Comparison of ENCODE assay signal across 8 cellular contexts in the genomic region with DNA sequence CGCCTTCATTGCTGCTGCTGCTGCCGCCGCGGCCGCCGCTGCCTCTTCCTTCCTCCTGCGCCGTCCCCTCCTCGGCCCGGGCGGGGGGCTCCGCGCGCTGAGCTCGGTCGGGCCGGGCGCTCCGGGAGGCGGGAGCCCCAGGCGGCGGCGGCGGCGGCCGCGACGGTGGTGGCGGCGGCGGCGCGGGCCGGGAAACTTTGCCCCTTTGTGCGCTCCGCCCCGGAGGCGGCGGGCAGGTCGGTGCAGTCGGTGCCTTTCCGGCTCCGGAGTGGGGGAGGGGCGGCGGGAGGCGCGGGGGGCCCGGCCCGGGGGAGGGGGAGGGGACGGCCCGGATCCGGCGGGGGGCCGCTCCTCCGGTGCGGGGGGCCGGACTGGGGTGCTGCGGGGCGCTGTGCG. TPM values are rescaled to one million over a fixed set of nuclear protein-coding genes. Genes with fewer than 3 reads are reported as not detected.
DNase-seq lines count a peak whose midpoint lies in the region; ATAC-seq, FAIRE-seq and TF ChIP-seq lines count a peak whose summit lies in the region.

No MANE protein-coding gene starts in this region.

- H3K27me3 ChIP-seq in CD4-positive, alpha-beta T cell (ENCODE audit: control insufficient read depth, insufficient read depth, low read length) = no peaks in the 10 kb centered on the region
- peaks cover 21% of the 10 kb centered on the region for H3K27me3 ChIP-seq in osteoblast (ENCODE audit: insufficient read depth, low read length)

- peak; percentile 57 for TF ChIP-seq POLR2A in GM19193 (IDR thresholded peaks at IDR 0.05; ENCODE audit: extremely low read depth, insufficient read depth, insufficient read length)
- TF ChIP-seq POLR2A in H54 (IDR thresholded peaks at IDR 0.05; ENCODE audit: low read depth, low read length) = no peak; the same call in 1 of the 2 replicates

- ATAC-seq in CD4-positive, alpha-beta T cell (ENCODE audit: poor library complexity) = peak; percentile 22

- peaks cover 20% of the 10 kb centered on the region for H3K36me3 Mint-ChIP-seq in CD4-positive, alpha-beta T cell (ENCODE audit: low read depth)
- peaks cover 32% of the 10 kb centered on the region for H3K36me3 Mint-ChIP-seq in activated CD4-positive, alpha-beta T cell treated with anti-CD3 and anti-CD28 coated beads, Interleukin-2, amount 10 ng/mL, durations not matched to agents 24 days and 14 days (ENCODE audit: low read depth)

- H3K27ac ChIP-seq in CD4-positive, alpha-beta T cell (ENCODE audit: low read depth, low read length) = no peak overlapping the region
- no peak overlapping the region for H3K27ac ChIP-seq in osteoblast (ENCODE audit: low read depth, low read length)

- no peak for FAIRE-seq in H54 (lab: Jason Lieb, UNC)

- CTCF ChIA-PET in CD4-positive, alpha-beta T cell (lab: Charles Lee) = no interaction called here

- H3K4me2 ChIP-seq in osteoblast (ENCODE audit: insufficient read depth, low read length) = peak overlapping the region; percentile 38

- H3K4me3 ChIP-seq in epithelial cell of esophagus (ENCODE audit: low read length) = peak overlapping the region; percentile 68
- peak overlapping the region; percentile 60 for H3K4me3 ChIP-seq in osteoblast (ENCODE audit: insufficient read depth, low read length)

- H3K4me3 Mint-ChIP-seq in CD4-positive, alpha-beta T cell = no peak overlapping the region
- no peak overlapping the region for H3K4me3 Mint-ChIP-seq in activated CD4-positive, alpha-beta T cell treated with anti-CD3 and anti-CD28 coated beads, Interleukin-2, amount 10 ng/mL, durations not matched to agents 24 days and 14 days

- no peaks in the 10 kb centered on the region for H3K9me3 Mint-ChIP-seq in CD4-positive, alpha-beta T cell
- H3K9me3 Mint-ChIP-seq in activated CD4-positive, alpha-beta T cell treated with anti-CD3 and anti-CD28 coated beads, Interleukin-2, amount 10 ng/mL, durations not matched to agents 24 days and 14 days = no peaks in the 10 kb centered on the region

- POLR2A ChIA-PET in CD4-positive, alpha-beta T cell (lab: Charles Lee) = interaction anchor here (1.0 to 4.4 kb wide), 8 partner anchors 14 to 194 kb away, joined by 3 to 36 read pairs (median 6); a partner anchor contains a TSS

- H3K27ac Mint-ChIP-seq in CD4-positive, alpha-beta T cell = no peak overlapping the region
- H3K27ac Mint-ChIP-seq in activated CD4-positive, alpha-beta T cell treated with anti-CD3 and anti-CD28 coated beads, Interleukin-2, amount 10 ng/mL, durations not matched to agents 24 days and 14 days = peak overlapping the region; percentile 34

- peaks cover 80% of the 10 kb centered on the region for H3K4me1 Mint-ChIP-seq in CD4-positive, alpha-beta T cell (ENCODE audit: low read depth)
- H3K4me1 Mint-ChIP-seq in activated CD4-positive, alpha-beta T cell treated with anti-CD3 and anti-CD28 coated beads, Interleukin-2, amount 10 ng/mL, durations not matched to agents 24 days and 14 days = peaks cover 74% of the 10 kb centered on the region

- no peak overlapping the region for H2AFZ ChIP-seq in osteoblast (ENCODE audit: low read length)

- H3K79me2 ChIP-seq in osteoblast (ENCODE audit: insufficient read depth, low read length) = peaks cover 3% of the 10 kb centered on the region

- intact Hi-C loops in CD4-positive, alpha-beta T cell (cut with DNase I, micrococcal nuclease) = loop anchor here (5.0 to 10.0 kb wide), 3 partner anchors 47 to 160 kb away; a partner anchor contains a TSS
- intact Hi-C loops in activated CD4-positive, alpha-beta T cell treated with anti-CD3 and anti-CD28 coated beads, Interleukin-2, amount 10 ng/mL, durations not matched to agents 24 days and 14 days (cut with micrococcal nuclease) = loop anchor here (5.0 kb wide), 2 partner anchors 42 to 137 kb away; no protein-coding TSS in a partner anchor

- DNase-seq in CD4-positive, alpha-beta T cell = peak; percentile 38 to 75 (median 62)
- DNase-seq in HT-29 (ENCODE audit: low spot score) (peak; percentile 36), epithelial cell of esophagus (ENCODE audit: low read depth) (no peak), osteoblast (ENCODE audit: insufficient read length, low spot score, missing footprints) (peak; percentile 89), H54 (ENCODE audit: insufficient read length, low spot score) (no peak), islet precursor cell (no peak)
- DNase-seq in activated CD4-positive, alpha-beta T cell treated with anti-CD3 and anti-CD28 coated beads, Interleukin-2, amount 10 ng/mL, durations not matched to agents 24 days and 14 days = peak; percentile 90

- TF ChIP-seq CTCF in CD4-positive, alpha-beta T cell (IDR thresholded peaks at IDR 0.05) = no peak
- TF ChIP-seq CTCF in epithelial cell of esophagus (IDR thresholded peaks at IDR 0.05; ENCODE audit: insufficient read depth, low read depth, low read length, missing control alignments) (no peak), osteoblast (IDR thresholded peaks at IDR 0.05; ENCODE audit: extremely low read depth, low read depth, low read length) (no peak)

- H3K27me3 Mint-ChIP-seq in CD4-positive, alpha-beta T cell = no peaks in the 10 kb centered on the region
- peaks cover 9% of the 10 kb centered on the region for H3K27me3 Mint-ChIP-seq in activated CD4-positive, alpha-beta T cell treated with anti-CD3 and anti-CD28 coated beads, Interleukin-2, amount 10 ng/mL, durations not matched to agents 24 days and 14 days

- H3K4me1 ChIP-seq in osteoblast (ENCODE audit: insufficient read depth, low read length) = peaks cover 18% of the 10 kb centered on the region

- no peaks in the 10 kb centered on the region for H3K36me3 ChIP-seq in osteoblast (ENCODE audit: insufficient read depth, low read length)

- H4K20me1 ChIP-seq in osteoblast (ENCODE audit: insufficient read depth, low read length) = peaks cover 5% of the 10 kb centered on the region

- no peaks in the 10 kb centered on the region for H3K9me3 ChIP-seq in CD4-positive, alpha-beta T cell (ENCODE audit: control insufficient read depth, low read length)
- no peaks in the 10 kb centered on the region for H3K9me3 ChIP-seq in osteoblast (ENCODE audit: low read depth, low read length)

RNA-seq across cellular contexts. Expression of a gene that starts 0.2 kb away (rescaled TPM):
- total RNA-seq in CD4-positive, alpha-beta T cell = 10 to 100 TPM; 22.2 to 24.1 TPM
- 11.7 and 13.3 TPM in 2 replicates for total RNA-seq in HT-29 (2014; rRNA removed; shearing (Covaris generic))
- 20.7 and 22.0 TPM in 2 replicates for total RNA-seq in activated CD4-positive, alpha-beta T cell treated with anti-CD3 and anti-CD28 coated beads, Interleukin-2, amount 10 ng/mL, durations not matched to agents 24 days and 14 days
- 4.7 and 8.0 TPM in 2 replicates for total RNA-seq in osteoblast

RNA-seq across cellular contexts. Expression of a gene that starts 58.2 kb away (rescaled TPM):
- total RNA-seq in CD4-positive, alpha-beta T cell = 10 to 100 TPM; 30.5 to 32.0 TPM
- total RNA-seq in HT-29 (2014; rRNA removed; shearing (Covaris generic)) = 47.5 and 58.6 TPM in 2 replicates
- 88.9 and 94.9 TPM in 2 replicates for total RNA-seq in activated CD4-positive, alpha-beta T cell treated with anti-CD3 and anti-CD28 coated beads, Interleukin-2, amount 10 ng/mL, durations not matched to agents 24 days and 14 days
- total RNA-seq in osteoblast = 40.7 and 46.0 TPM in 2 replicates

Comparison
In these comparisons a context has a peak if more than half of its experiments do, and no peak if none do; other contexts are left out.
1. DNase-seq: peak in CD4-positive, alpha-beta T cell (10 of 10), HT-29 (single experiment), activated CD4-positive, alpha-beta T cell treated with anti-CD3 and anti-CD28 coated beads, Interleukin-2, amount 10 ng/mL, durations not matched to agents 24 days and 14 days (single experiment) and osteoblast (single experiment); none in epithelial cell of esophagus (single experiment), H54 (single experiment) and islet precursor cell (single experiment).